Comparison of ENCODE assay signal across 1 cellular context in genomic region chr3:3739345-3740060, GRCh38.
TF ChIP-seq lines count a peak whose summit lies in the region.

No MANE protein-coding gene starts in this region.

TF ChIP-seq in WTC11, 78 proteins besides CTCF, POLR2A, EP300 and RAD21 (continued from another document):
- TF ChIP-seq, protein P1, sequence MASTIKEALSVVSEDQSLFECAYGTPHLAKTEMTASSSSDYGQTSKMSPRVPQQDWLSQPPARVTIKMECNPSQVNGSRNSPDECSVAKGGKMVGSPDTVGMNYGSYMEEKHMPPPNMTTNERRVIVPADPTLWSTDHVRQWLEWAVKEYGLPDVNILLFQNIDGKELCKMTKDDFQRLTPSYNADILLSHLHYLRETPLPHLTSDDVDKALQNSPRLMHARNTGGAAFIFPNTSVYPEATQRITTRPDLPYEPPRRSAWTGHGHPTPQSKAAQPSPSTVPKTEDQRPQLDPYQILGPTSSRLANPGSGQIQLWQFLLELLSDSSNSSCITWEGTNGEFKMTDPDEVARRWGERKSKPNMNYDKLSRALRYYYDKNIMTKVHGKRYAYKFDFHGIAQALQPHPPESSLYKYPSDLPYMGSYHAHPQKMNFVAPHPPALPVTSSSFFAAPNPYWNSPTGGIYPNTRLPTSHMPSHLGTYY (CRISPR knock-in tag; IDR thresholded peaks at IDR 0.05): no peak
- TF ChIP-seq PRRX2 (CRISPR knock-in tag; IDR thresholded peaks at IDR 0.05): no peak
- TF ChIP-seq ZNF121 (CRISPR knock-in tag; IDR thresholded peaks at IDR 0.05): no peak
- no peak for TF ChIP-seq TEAD1 (CRISPR knock-in tag; IDR thresholded peaks at IDR 0.05)
- TF ChIP-seq, protein P2, sequence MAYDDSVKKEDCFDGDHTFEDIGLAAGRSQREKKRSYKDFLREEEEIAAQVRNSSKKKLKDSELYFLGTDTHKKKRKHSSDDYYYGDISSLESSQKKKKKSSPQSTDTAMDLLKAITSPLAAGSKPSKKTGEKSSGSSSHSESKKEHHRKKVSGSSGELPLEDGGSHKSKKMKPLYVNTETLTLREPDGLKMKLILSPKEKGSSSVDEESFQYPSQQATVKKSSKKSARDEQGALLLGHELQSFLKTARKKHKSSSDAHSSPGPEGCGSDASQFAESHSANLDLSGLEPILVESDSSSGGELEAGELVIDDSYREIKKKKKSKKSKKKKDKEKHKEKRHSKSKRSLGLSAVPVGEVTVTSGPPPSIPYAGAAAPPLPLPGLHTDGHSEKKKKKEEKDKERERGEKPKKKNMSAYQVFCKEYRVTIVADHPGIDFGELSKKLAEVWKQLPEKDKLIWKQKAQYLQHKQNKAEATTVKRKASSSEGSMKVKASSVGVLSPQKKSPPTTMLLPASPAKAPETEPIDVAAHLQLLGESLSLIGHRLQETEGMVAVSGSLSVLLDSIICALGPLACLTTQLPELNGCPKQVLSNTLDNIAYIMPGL (CRISPR knock-in tag; IDR thresholded peaks at IDR 0.05): no peak
